Comparison of ENCODE assay signal across 1 cellular context in the genomic region with DNA sequence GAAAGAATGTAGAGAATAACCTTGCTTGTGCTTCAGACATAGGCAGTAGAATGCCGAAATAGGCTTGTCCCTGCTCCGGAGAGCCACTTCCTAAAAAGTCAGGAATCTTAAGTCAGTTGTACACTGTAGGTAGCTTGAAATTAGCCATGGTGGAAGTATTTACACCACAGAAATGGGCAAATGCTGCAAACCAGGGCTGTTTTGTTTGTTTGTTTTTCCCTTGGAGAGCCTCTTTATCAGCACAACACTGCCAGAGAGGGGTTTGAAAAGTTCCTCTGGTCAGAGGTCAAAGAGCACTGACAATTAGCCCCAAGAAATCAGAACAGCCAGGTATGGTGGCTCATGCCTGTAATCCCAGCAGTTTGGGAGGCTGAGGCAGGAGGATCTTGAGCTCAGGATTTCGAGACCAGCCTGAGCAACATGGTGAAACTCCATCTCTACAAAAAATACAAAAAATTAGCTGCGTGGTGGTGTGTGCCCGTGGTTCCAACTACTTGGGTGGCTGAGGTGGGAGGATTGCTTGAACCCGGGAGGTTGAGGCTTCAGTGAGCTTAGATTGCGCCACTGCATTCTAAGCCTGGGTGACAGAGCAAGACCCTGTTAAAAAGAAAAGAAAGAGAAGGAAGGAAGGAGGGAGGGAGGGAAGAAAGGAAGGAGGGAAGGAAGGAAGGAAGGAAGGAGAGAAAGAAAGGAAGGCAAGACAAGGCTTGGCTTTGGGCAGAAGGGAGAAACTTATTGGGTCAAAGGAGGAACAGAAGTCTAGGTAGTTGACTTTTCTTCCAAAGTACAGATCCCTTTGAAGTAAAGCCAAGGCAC.
TF ChIP-seq lines count a peak whose summit lies in the region.

No MANE protein-coding gene starts in this region.

TF ChIP-seq in K562, 482 proteins besides CTCF, POLR2A, EP300 and RAD21 (continued from another document):
- no peak for TF ChIP-seq CUX1 (CRISPR knock-in tag; IDR thresholded peaks at IDR 0.05)
- TF ChIP-seq THRAP3 (IDR thresholded peaks at IDR 0.05; ENCODE audit: borderline replicate concordance): no peak
- TF ChIP-seq DMBX1 (CRISPR knock-in tag; IDR thresholded peaks at IDR 0.05; ENCODE audit: borderline replicate concordance): no peak
- TF ChIP-seq, protein P1, sequence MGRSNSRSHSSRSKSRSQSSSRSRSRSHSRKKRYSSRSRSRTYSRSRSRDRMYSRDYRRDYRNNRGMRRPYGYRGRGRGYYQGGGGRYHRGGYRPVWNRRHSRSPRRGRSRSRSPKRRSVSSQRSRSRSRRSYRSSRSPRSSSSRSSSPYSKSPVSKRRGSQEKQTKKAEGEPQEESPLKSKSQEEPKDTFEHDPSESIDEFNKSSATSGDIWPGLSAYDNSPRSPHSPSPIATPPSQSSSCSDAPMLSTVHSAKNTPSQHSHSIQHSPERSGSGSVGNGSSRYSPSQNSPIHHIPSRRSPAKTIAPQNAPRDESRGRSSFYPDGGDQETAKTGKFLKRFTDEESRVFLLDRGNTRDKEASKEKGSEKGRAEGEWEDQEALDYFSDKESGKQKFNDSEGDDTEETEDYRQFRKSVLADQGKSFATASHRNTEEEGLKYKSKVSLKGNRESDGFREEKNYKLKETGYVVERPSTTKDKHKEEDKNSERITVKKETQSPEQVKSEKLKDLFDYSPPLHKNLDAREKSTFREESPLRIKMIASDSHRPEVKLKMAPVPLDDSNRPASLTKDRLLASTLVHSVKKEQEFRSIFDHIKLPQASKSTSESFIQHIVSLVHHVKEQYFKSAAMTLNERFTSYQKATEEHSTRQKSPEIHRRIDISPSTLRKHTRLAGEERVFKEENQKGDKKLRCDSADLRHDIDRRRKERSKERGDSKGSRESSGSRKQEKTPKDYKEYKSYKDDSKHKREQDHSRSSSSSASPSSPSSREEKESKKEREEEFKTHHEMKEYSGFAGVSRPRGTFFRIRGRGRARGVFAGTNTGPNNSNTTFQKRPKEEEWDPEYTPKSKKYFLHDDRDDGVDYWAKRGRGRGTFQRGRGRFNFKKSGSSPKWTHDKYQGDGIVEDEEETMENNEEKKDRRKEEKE (IDR thresholded peaks at IDR 0.05; ENCODE audit: borderline replicate concordance in 1 of 2, control insufficient read depth in 1 of 2, low read depth in 2 of 2, low read length in 1 of 2): peak in 1 of 2 experiments; percentile 70; a peak in 1 of 4 replicates
- no peak for TF ChIP-seq NFE2 (IDR thresholded peaks at IDR 0.05; ENCODE audit: low read depth)
- TF ChIP-seq BACH1 (tag; IDR thresholded peaks at IDR 0.05): no peak
- TF ChIP-seq EP400 (IDR thresholded peaks at IDR 0.05): no peak
- TF ChIP-seq RBM34 (IDR thresholded peaks at IDR 0.05; ENCODE audit: borderline replicate concordance, insufficient read depth, low read length): no peak
- no peak for TF ChIP-seq TAF7 (tag; IDR thresholded peaks at IDR 0.05)
- TF ChIP-seq POLR3G (IDR thresholded peaks at IDR 0.05; ENCODE audit: extremely low read depth, insufficient read length, insufficient replicate concordance): no peak
- no peak for TF ChIP-seq FOXM1 (IDR thresholded peaks at IDR 0.05; ENCODE audit: low read depth)
- TF ChIP-seq FOXM1 (CRISPR knock-in tag; IDR thresholded peaks at IDR 0.05; ENCODE audit: low read depth): no peak
- no peak for TF ChIP-seq EWSR1 (IDR thresholded peaks at IDR 0.05; ENCODE audit: borderline replicate concordance, low read depth, partially characterized antibody)
- no peak for TF ChIP-seq MYBL2 (IDR thresholded peaks at IDR 0.05; ENCODE audit: low read depth)
- TF ChIP-seq MYBL2 (CRISPR knock-in tag; IDR thresholded peaks at IDR 0.05; ENCODE audit: borderline replicate concordance): no peak
- no peak for TF ChIP-seq ZNF277 (CRISPR knock-in tag; IDR thresholded peaks at IDR 0.05; ENCODE audit: borderline replicate concordance)
- no peak for TF ChIP-seq SAP30 (IDR thresholded peaks at IDR 0.05; ENCODE audit: borderline replicate concordance, insufficient read depth, low read depth, low read length, poor library complexity, severe bottlenecking)
- no peak for TF ChIP-seq HIVEP1 (CRISPR knock-in tag; IDR thresholded peaks at IDR 0.05)
- no peak for TF ChIP-seq MAFF (IDR thresholded peaks at IDR 0.05; ENCODE audit: low read length)
- no peak for TF ChIP-seq HMGXB4 (CRISPR knock-in tag; IDR thresholded peaks at IDR 0.05)
- TF ChIP-seq SPI1 (IDR thresholded peaks at IDR 0.05; ENCODE audit: borderline replicate concordance, low read depth, low read length): peak; percentile 52; the same call in 1 of the 2 replicates
- TF ChIP-seq NR2F6 (CRISPR knock-in tag; IDR thresholded peaks at IDR 0.05): no peak
- TF ChIP-seq ZNF77 (CRISPR knock-in tag; IDR thresholded peaks at IDR 0.05): no peak
- TF ChIP-seq, protein P2, sequence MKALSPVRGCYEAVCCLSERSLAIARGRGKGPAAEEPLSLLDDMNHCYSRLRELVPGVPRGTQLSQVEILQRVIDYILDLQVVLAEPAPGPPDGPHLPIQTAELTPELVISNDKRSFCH (CRISPR knock-in tag; IDR thresholded peaks at IDR 0.05): no peak
- TF ChIP-seq, protein P2 (tag; IDR thresholded peaks at IDR 0.05): no peak
TF ChIP-seq in K562: peak in this region for 9.
